ENCODE assay signal across 10 cellular contexts in the genomic region with DNA sequence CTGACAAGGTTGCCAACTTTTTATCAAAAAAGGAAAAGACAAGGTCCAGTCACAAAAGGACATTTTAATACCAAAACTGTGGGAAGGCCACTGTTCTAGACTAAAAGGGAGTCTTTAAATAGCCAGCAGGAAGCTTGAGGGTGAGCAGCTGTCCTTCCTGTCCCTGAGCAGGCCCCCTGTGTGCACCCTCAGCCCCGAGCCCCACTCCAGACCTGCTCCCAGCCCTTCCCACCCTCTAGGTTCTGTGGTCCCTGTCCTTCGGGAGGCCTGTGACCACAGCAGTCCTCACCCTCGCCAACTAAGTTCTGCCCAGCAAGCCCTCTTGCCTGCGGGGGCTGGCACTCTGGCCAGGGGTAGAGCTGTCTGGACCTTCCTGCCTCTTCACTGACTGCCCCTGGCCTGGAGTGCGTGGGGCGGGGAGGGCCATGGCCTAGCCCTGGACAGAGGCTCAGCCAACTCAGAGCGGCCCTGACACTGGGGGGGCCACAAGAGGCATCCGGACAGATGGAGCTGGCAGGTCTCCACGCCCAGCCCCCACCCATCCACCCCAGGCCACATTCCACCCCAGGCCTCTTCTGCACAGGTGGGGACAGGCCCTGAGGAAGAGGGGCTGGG. TPM values are rescaled to one million over a fixed set of nuclear protein-coding genes. Genes with fewer than 3 reads are reported as not detected.
DNase-seq lines count a peak whose midpoint lies in the region; ATAC-seq, FAIRE-seq and TF ChIP-seq lines count a peak whose summit lies in the region.
"Had no signal": no experiment of that assay in that cellular context is flagged by ENCODE, and none has a peak within 500 bp of the region (broad histone marks: within the 10 kb centered on the region; RNA-seq: fewer than 3 reads in every experiment).

No MANE protein-coding gene starts in this region.

- CTCF ChIA-PET in CD4-positive, alpha-beta T cell (lab: Charles Lee): no interaction called here

- peak overlapping the region; percentile 54 for H3K4me3 Mint-ChIP-seq in CD4-positive, alpha-beta T cell
- H3K4me3 Mint-ChIP-seq: WTC11 had no signal

- no peak for TF ChIP-seq EP300 in gastroesophageal sphincter (IDR thresholded peaks at IDR 0.05)

- peaks cover 5% of the 10 kb centered on the region for H3K4me1 Mint-ChIP-seq in CD4-positive, alpha-beta T cell (ENCODE audit: low read depth)

- DNase-seq in CD4-positive, alpha-beta T cell: no peak
- DNase-seq in Peyer's patch (no peak), psoas muscle (no peak), NCI-H748 (lab: John Stamatoyannopoulos, UW; ENCODE audit: unreplicated experiment) (no peak), small intestine (no peak)
- no peak for DNase-seq in stimulated activated CD4-positive, alpha-beta T cell treated with anti-CD3 and anti-CD28 coated beads, Interleukin-15, amount 100 ng/mL, for 24 hours
- DNase-seq: MG63 had no signal

- H3K36me3 ChIP-seq in Peyer's patch: no peaks in the 10 kb centered on the region
- H3K36me3 ChIP-seq in gastroesophageal sphincter: peaks cover 0 to 10% of the 10 kb centered on the region in 2 donors
- no peaks in the 10 kb centered on the region for H3K36me3 ChIP-seq in psoas muscle (ENCODE audit: insufficient read depth in 1 of 2, low read depth in 1 of 2)
- H3K36me3 ChIP-seq in small intestine (ENCODE audit: control insufficient read depth in 2 of 2, insufficient read depth in 2 of 2, low read length in 2 of 2): no peaks in the 10 kb centered on the region

- POLR2A ChIA-PET in CD4-positive, alpha-beta T cell (lab: Charles Lee): no interaction called here

- peaks cover 31% of the 10 kb centered on the region for H3K27me3 ChIP-seq in CD4-positive, alpha-beta T cell (ENCODE audit: control insufficient read depth, insufficient read depth, low read length)
- H3K27me3 ChIP-seq in Peyer's patch (no peaks in the 10 kb centered on the region), gastroesophageal sphincter (no peaks in the 10 kb centered on the region), psoas muscle (ENCODE audit: insufficient read depth in 3 of 3, low read length in 2 of 3) (peaks cover 0 to 6% (median 0%) of the 10 kb centered on the region in 3 donors), small intestine (ENCODE audit: control insufficient read depth in 2 of 2, insufficient read depth in 2 of 2, low read length in 2 of 2) (no peaks in the 10 kb centered on the region)
- H3K27me3 ChIP-seq: MG63 had no signal

- ATAC-seq in CD4-positive, alpha-beta T cell (ENCODE audit: poor library complexity): no peak
- ATAC-seq in gastroesophageal sphincter (no peak), psoas muscle (no peak), HG03135 (IDR thresholded peaks at IDR 0.05; ENCODE audit: unreplicated experiment) (no peak)
- ATAC-seq: WTC11 had no signal

- H3K27ac Mint-ChIP-seq in CD4-positive, alpha-beta T cell: no peak overlapping the region
- H3K27ac Mint-ChIP-seq: WTC11 had no signal

- H3K4me3 ChIP-seq in Peyer's patch: no peak overlapping the region
- H3K4me3 ChIP-seq in gastroesophageal sphincter: no peak overlapping the region
- no peak overlapping the region for H3K4me3 ChIP-seq in psoas muscle
- no peak overlapping the region for H3K4me3 ChIP-seq in small intestine (ENCODE audit: low read depth in 1 of 2, low read length in 2 of 2)
- H3K4me3 ChIP-seq: MG63 had no signal

- no peaks in the 10 kb centered on the region for H3K36me3 Mint-ChIP-seq in CD4-positive, alpha-beta T cell (ENCODE audit: low read depth)
- H3K36me3 Mint-ChIP-seq: WTC11 had no signal

- TF ChIP-seq POLR2A in Peyer's patch (IDR thresholded peaks at IDR 0.05) (no peak), gastroesophageal sphincter (IDR thresholded peaks at IDR 0.05) (no peak)

- intact Hi-C loops in CD4-positive, alpha-beta T cell (cut with DNase I, micrococcal nuclease): no loop called here
- intact Hi-C loops in psoas muscle (cut with DNase I): no loop called here

- FAIRE-seq in small intestine (lab: Jason Lieb, UNC): no peak

- no peaks in the 10 kb centered on the region for H3K9me3 Mint-ChIP-seq in CD4-positive, alpha-beta T cell
- H3K9me3 Mint-ChIP-seq: WTC11 had no signal

- H3K4me1 ChIP-seq in Peyer's patch: peaks cover 17 to 53% (median 34%) of the 10 kb centered on the region in 4 donors
- peaks cover 4 to 57% (median 34%) of the 10 kb centered on the region in 3 donors for H3K4me1 ChIP-seq in gastroesophageal sphincter
- peaks cover 17% of the 10 kb centered on the region for H3K4me1 ChIP-seq in psoas muscle
- H3K4me1 ChIP-seq in small intestine (ENCODE audit: control insufficient read depth in 2 of 2, insufficient read depth in 1 of 2, low read depth in 1 of 2, low read length in 1 of 2): peaks cover 2 to 15% of the 10 kb centered on the region in 2 donors

- H3K27ac ChIP-seq in CD4-positive, alpha-beta T cell (ENCODE audit: low read depth, low read length): no peak overlapping the region
- H3K27ac ChIP-seq in Peyer's patch (peak overlapping the region; percentile 62 to 97 (median 76)), gastroesophageal sphincter (peak overlapping the region in 3 of 4 donors; percentile 90 to 94 (median 93)), psoas muscle (peak overlapping the region; percentile 55), small intestine (ENCODE audit: low read depth in 1 of 2, low read length in 1 of 2) (peak overlapping the region in 1 of 2 donors; percentile 69)

- H3K9me3 ChIP-seq in CD4-positive, alpha-beta T cell (ENCODE audit: control insufficient read depth, low read length): no peaks in the 10 kb centered on the region
- H3K9me3 ChIP-seq in Peyer's patch: no peaks in the 10 kb centered on the region
- H3K9me3 ChIP-seq in gastroesophageal sphincter: no peaks in the 10 kb centered on the region
- H3K9me3 ChIP-seq in psoas muscle: no peaks in the 10 kb centered on the region
- H3K9me3 ChIP-seq in small intestine (ENCODE audit: control insufficient read depth, low read depth): no peaks in the 10 kb centered on the region
- H3K9me3 ChIP-seq: MG63 had no signal

- H3K27me3 Mint-ChIP-seq in CD4-positive, alpha-beta T cell: peaks cover 17% of the 10 kb centered on the region

- TF ChIP-seq CTCF in CD4-positive, alpha-beta T cell (IDR thresholded peaks at IDR 0.05): no peak
- TF ChIP-seq CTCF in Peyer's patch (IDR thresholded peaks at IDR 0.05) (no peak), gastroesophageal sphincter (IDR thresholded peaks at IDR 0.05) (no peak), psoas muscle (IDR thresholded peaks at IDR 0.05) (no peak)

- WGBS in gastroesophageal sphincter (ENCODE audit: low coverage in 1 of 2), 2 donors: 37 to 80% methylated on average over 1 to 2 of the region's 9 CpGs
- 49 to 53% (median 51%) methylated on average over 6 to 9 of the region's 9 CpGs for WGBS in psoas muscle, 3 donors
- WGBS in small intestine, 3 donors: 57 to 80% (median 71%) methylated on average over 9 of the region's 9 CpGs

RNA-seq across cellular contexts. Expression of gene PLXNB2, which starts 1.6 kb away (rescaled TPM):
- 1 to 10 TPM; 2.8 to 3.9 TPM for total RNA-seq in CD4-positive, alpha-beta T cell
- total RNA-seq in Peyer's patch (100 to 1,000 TPM; 182 to 597 (median 307) TPM), gastroesophageal sphincter (100 to 1,000 TPM in 2 of 4 donors, 10 to 100 TPM in 2; 93.2 to 207 (median 102) TPM), psoas muscle (10 to 100 TPM; 13.6 to 43.7 (median 15.0) TPM)
- polyA plus RNA-seq in psoas muscle (10 to 100 TPM in 1 of 3 donors, 1 to 10 TPM in 2; 3.9 to 11.6 (median 5.8) TPM), small intestine (100 to 1,000 TPM in 2 of 3 donors, 10 to 100 TPM in 1; 80.2 to 179 (median 110) TPM)

RNA-seq across cellular contexts. Expression of gene DENND6B, which starts 17.7 kb away (rescaled TPM):
- 1 to 10 TPM; 1.8 to 1.9 TPM for total RNA-seq in CD4-positive, alpha-beta T cell
- 10 to 100 TPM in 1 of 4 donors, 1 to 10 TPM in 3; 5.4 to 14.9 (median 6.3) TPM for total RNA-seq in Peyer's patch
- total RNA-seq in gastroesophageal sphincter: 1 to 10 TPM; 2.0 to 4.8 (median 2.8) TPM
- 1 to 10 TPM in 2 of 4 donors, under 1 TPM in 2; 0.57 to 1.6 (median 0.94) TPM for total RNA-seq in psoas muscle
- under 1 TPM; 0.46 to 0.93 (median 0.81) TPM for polyA plus RNA-seq in psoas muscle
- polyA plus RNA-seq in small intestine: 1 to 10 TPM; 1.9 to 2.7 (median 2.2) TPM

RNA-seq across cellular contexts. Expression of gene PPP6R2, which starts 34.0 kb away (rescaled TPM):
- total RNA-seq in CD4-positive, alpha-beta T cell: 10 to 100 TPM; 47.1 to 48.0 TPM
- total RNA-seq in Peyer's patch: 100 to 1,000 TPM in 2 of 4 donors, 10 to 100 TPM in 2; 82.8 to 201 (median 111) TPM
- total RNA-seq in gastroesophageal sphincter: 10 to 100 TPM; 52.2 to 73.5 (median 64.2) TPM
- 10 to 100 TPM; 36.6 to 48.2 (median 42.5) TPM for total RNA-seq in psoas muscle
- 10 to 100 TPM; 31.6 to 43.7 (median 32.1) TPM for polyA plus RNA-seq in psoas muscle
- 10 to 100 TPM; 28.6 to 41.2 (median 38.2) TPM for polyA plus RNA-seq in small intestine

RNA-seq across cellular contexts. Expression of gene MAPK11, which starts 38.9 kb away (rescaled TPM):
- 1 to 10 TPM; 4.2 to 4.9 TPM for total RNA-seq in CD4-positive, alpha-beta T cell
- total RNA-seq in Peyer's patch: 10 to 100 TPM in 1 of 4 donors, 1 to 10 TPM in 2, not detected in 1; 2.0 to 14.0 (median 2.5) TPM
- 10 to 100 TPM in 2 of 4 donors, 1 to 10 TPM in 2; 6.8 to 11.5 (median 10.4) TPM for total RNA-seq in gastroesophageal sphincter
- 1 to 10 TPM; 4.4 to 6.3 (median 5.4) TPM for total RNA-seq in psoas muscle
- 1 to 10 TPM; 1.7 to 5.3 (median 4.0) TPM for polyA plus RNA-seq in psoas muscle
- 1 to 10 TPM in 2 of 3 donors, not detected in 1; 2.4 to 7.9 TPM for polyA plus RNA-seq in small intestine

RNA-seq across cellular contexts. Expression of gene MAPK12, which starts 47.6 kb away (rescaled TPM):
- total RNA-seq in CD4-positive, alpha-beta T cell: 1 to 10 TPM; 1.2 to 1.3 TPM
- total RNA-seq in Peyer's patch (10 to 100 TPM in 1 of 4 donors, 1 to 10 TPM in 3; 1.2 to 37.1 (median 5.4) TPM), gastroesophageal sphincter (10 to 100 TPM; 10.1 to 18.4 (median 14.0) TPM), psoas muscle (100 to 1,000 TPM; 107 to 178 (median 145) TPM)
- polyA plus RNA-seq in psoas muscle (100 to 1,000 TPM in 2 of 3 donors, 10 to 100 TPM in 1; 57.4 to 148 (median 131) TPM), small intestine (1 to 10 TPM in 2 of 3 donors, under 1 TPM in 1; 0.45 to 7.1 (median 3.5) TPM)
